In the genomic region with DNA sequence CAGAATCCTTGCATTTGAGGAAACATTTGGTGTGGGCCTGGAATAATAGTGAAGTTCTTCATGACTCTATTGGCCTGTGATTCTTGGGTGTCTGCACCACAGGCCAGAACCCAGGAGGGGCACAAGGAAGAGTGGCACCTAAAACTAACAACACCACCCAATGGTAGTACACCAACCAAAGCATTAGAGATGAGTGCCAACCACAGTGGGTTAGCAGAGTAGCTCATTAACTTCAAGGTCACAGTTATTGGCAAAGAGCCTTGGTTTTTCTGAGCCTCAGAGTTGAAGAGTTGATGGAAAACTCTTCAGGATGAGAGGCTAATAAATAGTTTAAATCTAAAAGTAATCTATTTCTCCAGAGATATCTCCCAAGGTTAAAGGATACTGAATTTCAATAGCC, we compare ENCODE assay signal across 19 cellular contexts. TPM values are rescaled to one million over a fixed set of nuclear protein-coding genes. Genes with fewer than 3 reads are reported as not detected.
A peak's percentile ranks its signal among the peaks of the same experiment; 100 is the strongest.
DNase-seq lines count a peak whose midpoint lies in the region; ATAC-seq, FAIRE-seq and TF ChIP-seq lines count a peak whose summit lies in the region.
"Had no signal": no experiment of that assay in that cellular context is flagged by ENCODE, and none has a peak within 500 bp of the region (broad histone marks: within the 10 kb centered on the region; RNA-seq: fewer than 3 reads in every experiment).

No MANE protein-coding gene starts in this region.

- no peaks in the 10 kb centered on the region for H3K27me3 Mint-ChIP-seq in activated CD8-positive, alpha-beta T cell treated with anti-CD3 and anti-CD28 coated beads, Interleukin-2, amount 10 ng/mL, durations not matched to agents 7 days and 5 days (ENCODE audit: low read depth)
- no peaks in the 10 kb centered on the region for H3K27me3 Mint-ChIP-seq in activated CD8-positive, alpha-beta T cell treated with anti-CD3 and anti-CD28 coated beads for 36 hours
- H3K27me3 Mint-ChIP-seq in effector memory CD8-positive, alpha-beta T cell, result no peaks in the 10 kb centered on the region
- H3K27me3 Mint-ChIP-seq: B cell; CD4-positive, CD25-positive, alpha-beta regulatory T cell had no signal

- ATAC-seq in activated CD8-positive, alpha-beta T cell treated with anti-CD3 and anti-CD28 coated beads, Interleukin-2, amount 10 ng/mL, durations not matched to agents 7 days and 5 days, result no peak
- no peak for ATAC-seq in activated CD8-positive, alpha-beta T cell treated with anti-CD3 and anti-CD28 coated beads for 36 hours
- no peak for ATAC-seq in effector memory CD8-positive, alpha-beta T cell (replicated peaks)
- ATAC-seq: CD8-positive, alpha-beta T cell had no signal

- POLR2A ChIA-PET in activated CD8-positive, alpha-beta T cell treated with anti-CD3 and anti-CD28 coated beads, Interleukin-2, amount 10 ng/mL, durations not matched to agents 7 days and 5 days (lab: Charles Lee), result interaction anchor here (0.7 kb wide), 1 partner anchor 15 kb away, joined by 3 read pairs; no protein-coding TSS in a partner anchor
- POLR2A ChIA-PET in activated CD8-positive, alpha-beta T cell treated with anti-CD3 and anti-CD28 coated beads for 36 hours (lab: Charles Lee), result no interaction called here

- intact Hi-C loops in activated CD8-positive, alpha-beta T cell treated with anti-CD3 and anti-CD28 coated beads for 36 hours (cut with micrococcal nuclease), result no loop called here

- no peak for DNase-seq in activated CD8-positive, alpha-beta T cell treated with anti-CD3 and anti-CD28 coated beads, Interleukin-2, amount 10 ng/mL, durations not matched to agents 7 days and 5 days
- no peak for DNase-seq in activated CD8-positive, alpha-beta T cell treated with anti-CD3 and anti-CD28 coated beads for 36 hours
- DNase-seq in ecto neural progenitor cell (ENCODE audit: low spot score), result peak; percentile 8
- DNase-seq in glomerular visceral epithelial cell (ENCODE audit: extremely low spot score), result peak; percentile 4
- DNase-seq in renal cortical epithelial cell (ENCODE audit: low read depth), result peak; percentile 64
- no peak for DNase-seq in effector memory CD8-positive, alpha-beta T cell
- no peak for DNase-seq in 8988T
- DNase-seq in urothelium cell line (ENCODE audit: low spot score), result no peak
- DNase-seq: Caco-2; CD4-positive, CD25-positive, alpha-beta regulatory T cell; CD8-positive, alpha-beta T cell; DMS153; DND-41; GOT3; H7; HCEC 1CT had no signal

- H3K4me3 Mint-ChIP-seq in activated CD8-positive, alpha-beta T cell treated with anti-CD3 and anti-CD28 coated beads, Interleukin-2, amount 10 ng/mL, durations not matched to agents 7 days and 5 days, result no peak overlapping the region
- H3K4me3 Mint-ChIP-seq in activated CD8-positive, alpha-beta T cell treated with anti-CD3 and anti-CD28 coated beads for 36 hours, result no peak overlapping the region
- H3K4me3 Mint-ChIP-seq in effector memory CD8-positive, alpha-beta T cell, result no peak overlapping the region
- H3K4me3 Mint-ChIP-seq: B cell; CD4-positive, CD25-positive, alpha-beta regulatory T cell; CD8-positive, alpha-beta T cell had no signal

- peak overlapping the region; percentile 28 for H3K27ac Mint-ChIP-seq in activated CD8-positive, alpha-beta T cell treated with anti-CD3 and anti-CD28 coated beads, Interleukin-2, amount 10 ng/mL, durations not matched to agents 7 days and 5 days
- H3K27ac Mint-ChIP-seq in activated CD8-positive, alpha-beta T cell treated with anti-CD3 and anti-CD28 coated beads for 36 hours, result no peak overlapping the region
- H3K27ac Mint-ChIP-seq in effector memory CD8-positive, alpha-beta T cell, result no peak overlapping the region
- H3K27ac Mint-ChIP-seq: B cell; CD8-positive, alpha-beta T cell had no signal

- CTCF ChIA-PET in activated CD8-positive, alpha-beta T cell treated with anti-CD3 and anti-CD28 coated beads, Interleukin-2, amount 10 ng/mL, durations not matched to agents 7 days and 5 days (lab: Charles Lee), result no interaction called here
- CTCF ChIA-PET in activated CD8-positive, alpha-beta T cell treated with anti-CD3 and anti-CD28 coated beads for 36 hours (lab: Charles Lee), result interaction anchor here (0.6 kb wide), 1 partner anchor 43 kb away, joined by 3 read pairs; no protein-coding TSS in a partner anchor

- no peaks in the 10 kb centered on the region for H3K4me1 Mint-ChIP-seq in activated CD8-positive, alpha-beta T cell treated with anti-CD3 and anti-CD28 coated beads, Interleukin-2, amount 10 ng/mL, durations not matched to agents 7 days and 5 days (ENCODE audit: low read depth)
- H3K4me1 Mint-ChIP-seq in activated CD8-positive, alpha-beta T cell treated with anti-CD3 and anti-CD28 coated beads for 36 hours (ENCODE audit: low read depth), result no peaks in the 10 kb centered on the region
- peaks cover 0 to 3% of the 10 kb centered on the region in 2 donors for H3K4me1 Mint-ChIP-seq in effector memory CD8-positive, alpha-beta T cell (ENCODE audit: low read depth in 2 of 2)
- H3K4me1 Mint-ChIP-seq: B cell had no signal

- no peak for TF ChIP-seq CTCF in activated CD8-positive, alpha-beta T cell treated with anti-CD3 and anti-CD28 coated beads for 36 hours (IDR thresholded peaks at IDR 0.05)

- FAIRE-seq in urothelium cell line (lab: Jason Lieb, UNC), result no peak
- FAIRE-seq: G401.6, GM12892 had no signal

- no peaks in the 10 kb centered on the region for H3K36me3 Mint-ChIP-seq in activated CD8-positive, alpha-beta T cell treated with anti-CD3 and anti-CD28 coated beads, Interleukin-2, amount 10 ng/mL, durations not matched to agents 7 days and 5 days (ENCODE audit: low read depth)
- H3K36me3 Mint-ChIP-seq in activated CD8-positive, alpha-beta T cell treated with anti-CD3 and anti-CD28 coated beads for 36 hours (ENCODE audit: low read depth), result no peaks in the 10 kb centered on the region
- H3K36me3 Mint-ChIP-seq in effector memory CD8-positive, alpha-beta T cell (ENCODE audit: insufficient read depth), result no peaks in the 10 kb centered on the region

- no peaks in the 10 kb centered on the region for H3K9me3 Mint-ChIP-seq in activated CD8-positive, alpha-beta T cell treated with anti-CD3 and anti-CD28 coated beads, Interleukin-2, amount 10 ng/mL, durations not matched to agents 7 days and 5 days (ENCODE audit: insufficient read depth)
- H3K9me3 Mint-ChIP-seq in activated CD8-positive, alpha-beta T cell treated with anti-CD3 and anti-CD28 coated beads for 36 hours, result no peaks in the 10 kb centered on the region
- H3K9me3 Mint-ChIP-seq in effector memory CD8-positive, alpha-beta T cell, result no peaks in the 10 kb centered on the region
- H3K9me3 Mint-ChIP-seq: CD8-positive, alpha-beta T cell had no signal

RNA-seq across cellular contexts. Expression of a gene that starts 57.0 kb away (rescaled TPM):
- total RNA-seq in activated CD8-positive, alpha-beta T cell treated with anti-CD3 and anti-CD28 coated beads, Interleukin-2, amount 10 ng/mL, durations not matched to agents 7 days and 5 days, result 10 to 100 TPM; 24.2 to 25.7 TPM
- total RNA-seq in activated CD8-positive, alpha-beta T cell treated with anti-CD3 and anti-CD28 coated beads for 36 hours, result 10 to 100 TPM; 16.1 to 16.2 TPM
- total RNA-seq in renal cortical epithelial cell, result 4.5 and 8.9 TPM in 2 replicates

Comparison
In these comparisons a context has a peak if more than half of its experiments do, and no peak if none do; other contexts are left out.
1. DNase-seq: peak in ecto neural progenitor cell (single experiment), glomerular visceral epithelial cell (single experiment) and renal cortical epithelial cell (single experiment); none in activated CD8-positive, alpha-beta T cell treated with anti-CD3 and anti-CD28 coated beads, Interleukin-2, amount 10 ng/mL, durations not matched to agents 7 days and 5 days (single experiment), activated CD8-positive, alpha-beta T cell treated with anti-CD3 and anti-CD28 coated beads for 36 hours (single experiment), effector memory CD8-positive, alpha-beta T cell (0 of 3), 8988T (single experiment) and urothelium cell line (single experiment).